In the genomic region with DNA sequence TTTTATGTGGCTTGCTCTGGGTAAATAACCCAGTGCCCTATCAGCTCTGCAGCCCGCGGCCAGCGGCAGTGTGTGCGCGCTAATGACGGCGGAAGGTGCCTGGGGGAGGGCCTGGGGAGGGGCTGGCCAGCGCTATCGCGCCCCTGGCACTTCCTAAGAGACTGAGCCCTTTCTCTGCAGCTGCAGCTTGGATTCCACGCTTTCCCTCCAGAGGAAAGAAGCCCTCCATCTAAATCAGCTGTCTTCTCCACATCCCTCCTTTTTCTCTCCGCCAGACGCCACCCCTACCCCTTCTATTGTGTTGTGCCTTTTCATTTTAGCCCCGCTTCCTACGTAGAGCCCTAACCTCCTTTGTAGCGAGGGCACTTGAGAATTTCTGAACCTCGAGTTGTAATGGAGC, we compare ENCODE assay signal across 8 cellular contexts. TPM values are rescaled to one million over a fixed set of nuclear protein-coding genes. Genes with fewer than 3 reads are reported as not detected.
DNase-seq lines count a peak whose midpoint lies in the region; ATAC-seq and TF ChIP-seq lines count a peak whose summit lies in the region.

No MANE protein-coding gene starts in this region.

- H3K27me3 Mint-ChIP-seq in CD14-positive monocyte (ENCODE audit: low read depth in 3 of 3): peaks cover 33 to 49% (median 39%) of the 10 kb centered on the region in 3 donors
- peaks cover 27% of the 10 kb centered on the region for H3K27me3 Mint-ChIP-seq in activated T-helper 17 cell treated with anti-CD3 and anti-CD28 coated beads, Interleukin-2, amount 50 U/mL, for 72 hours
- H3K27me3 Mint-ChIP-seq in CD4-positive, alpha-beta T cell: peaks cover 53% of the 10 kb centered on the region

- CTCF ChIA-PET in CD4-positive, alpha-beta T cell (lab: Charles Lee): no interaction called here

- H3K4me1 ChIP-seq in thyroid gland: peaks cover 10 to 15% of the 10 kb centered on the region in 2 donors

- TF ChIP-seq POLR2A in thyroid gland (IDR thresholded peaks at IDR 0.05): no peak

- 1 to 4% methylated on average over 17 of the region's 17 CpGs for WGBS in thyroid gland, 2 donors

- TF ChIP-seq CTCF in CD14-positive monocyte (IDR thresholded peaks at IDR 0.05) (no peak), thyroid gland (IDR thresholded peaks at IDR 0.05) (no peak)
- TF ChIP-seq CTCF in CD4-positive, alpha-beta T cell (IDR thresholded peaks at IDR 0.05): no peak

- no peaks in the 10 kb centered on the region for H3K36me3 Mint-ChIP-seq in CD14-positive monocyte
- no peaks in the 10 kb centered on the region for H3K36me3 Mint-ChIP-seq in activated T-helper 17 cell treated with anti-CD3 and anti-CD28 coated beads, Interleukin-2, amount 50 U/mL, for 72 hours (ENCODE audit: low read depth)
- no peaks in the 10 kb centered on the region for H3K36me3 Mint-ChIP-seq in CD4-positive, alpha-beta T cell (ENCODE audit: low read depth)

- DNase-seq in CD14-positive monocyte (ENCODE audit: low spot score): no peak
- peak; percentile 17 for DNase-seq in NCI-H1105 (lab: John Stamatoyannopoulos, UW)
- peak; percentile 6 for DNase-seq in inferior parietal cortex (ENCODE audit: extremely low spot score)
- no peak for DNase-seq in thyroid gland
- no peak for DNase-seq in CD4-positive, alpha-beta T cell

- H3K36me3 ChIP-seq in thyroid gland: no peaks in the 10 kb centered on the region

- H3K27me3 ChIP-seq in thyroid gland: no peaks in the 10 kb centered on the region
- H3K27me3 ChIP-seq in CD4-positive, alpha-beta T cell (ENCODE audit: control insufficient read depth, insufficient read depth, low read length): peaks cover 45% of the 10 kb centered on the region

- peaks cover 0 to 10% (median 2%) of the 10 kb centered on the region in 7 donors for H3K9me3 Mint-ChIP-seq in CD14-positive monocyte
- H3K9me3 Mint-ChIP-seq in activated T-helper 17 cell treated with anti-CD3 and anti-CD28 coated beads, Interleukin-2, amount 50 U/mL, for 72 hours: no peaks in the 10 kb centered on the region
- H3K9me3 Mint-ChIP-seq in CD4-positive, alpha-beta T cell: peaks cover 5% of the 10 kb centered on the region

- H3K27ac ChIP-seq in thyroid gland: no peak overlapping the region
- H3K27ac ChIP-seq in CD4-positive, alpha-beta T cell (ENCODE audit: low read depth, low read length): no peak overlapping the region

- peak overlapping the region in 2 of 3 donors; percentile 29 to 32 for H3K4me3 ChIP-seq in thyroid gland (replicated peaks in 1 of 3)

- H3K27ac Mint-ChIP-seq in CD14-positive monocyte: peak overlapping the region in 2 of 7 donors; percentile 11 to 24
- H3K27ac Mint-ChIP-seq in activated T-helper 17 cell treated with anti-CD3 and anti-CD28 coated beads, Interleukin-2, amount 50 U/mL, for 72 hours: no peak overlapping the region
- H3K27ac Mint-ChIP-seq in CD4-positive, alpha-beta T cell: no peak overlapping the region

- no peak for ATAC-seq in activated T-helper 17 cell treated with anti-CD3 and anti-CD28 coated beads, Interleukin-2, amount 50 U/mL, for 72 hours (replicated peaks)
- ATAC-seq in CD4-positive, alpha-beta T cell (ENCODE audit: poor library complexity): no peak
- ATAC-seq in HG03095 (IDR thresholded peaks at IDR 0.05; ENCODE audit: unreplicated experiment) (no peak), HG03025 (IDR thresholded peaks at IDR 0.05; ENCODE audit: low FRiP score, unreplicated experiment) (no peak)

- no peaks in the 10 kb centered on the region for H3K9me3 ChIP-seq in thyroid gland
- no peaks in the 10 kb centered on the region for H3K9me3 ChIP-seq in CD4-positive, alpha-beta T cell (ENCODE audit: control insufficient read depth, low read length)

- peak overlapping the region; percentile 96 to 99 for H3K4me3 Mint-ChIP-seq in CD14-positive monocyte
- peak overlapping the region; percentile 74 for H3K4me3 Mint-ChIP-seq in activated T-helper 17 cell treated with anti-CD3 and anti-CD28 coated beads, Interleukin-2, amount 50 U/mL, for 72 hours
- no peak overlapping the region for H3K4me3 Mint-ChIP-seq in CD4-positive, alpha-beta T cell

- POLR2A ChIA-PET in CD4-positive, alpha-beta T cell (lab: Charles Lee): no interaction called here

- peaks cover 22% of the 10 kb centered on the region for H3K4me1 Mint-ChIP-seq in CD14-positive monocyte
- H3K4me1 Mint-ChIP-seq in activated T-helper 17 cell treated with anti-CD3 and anti-CD28 coated beads, Interleukin-2, amount 50 U/mL, for 72 hours: peaks cover 12% of the 10 kb centered on the region
- peaks cover 27% of the 10 kb centered on the region for H3K4me1 Mint-ChIP-seq in CD4-positive, alpha-beta T cell (ENCODE audit: low read depth)

- intact Hi-C loops in CD14-positive monocyte (cut with micrococcal nuclease) (loop anchor here (10.0 kb wide), 1 partner anchor 97 kb away; no protein-coding TSS in a partner anchor), thyroid gland (cut with DNase I) (no loop called here)
- intact Hi-C loops in CD4-positive, alpha-beta T cell (cut with DNase I, micrococcal nuclease): no loop called here

RNA-seq across cellular contexts. Expression of gene RAB3C, which starts 0.9 kb away (rescaled TPM):
- polyA plus RNA-seq in CD14-positive monocyte: under 1 TPM in 1 of 2 donors, not detected in 1; 0.81 TPM
- total RNA-seq in activated T-helper 17 cell treated with anti-CD3 and anti-CD28 coated beads, Interleukin-2, amount 50 U/mL, for 72 hours: not detected
- 1 to 10 TPM in 1 of 4 donors, under 1 TPM in 3; under 0.01 to 1.2 (median 0.41) TPM for total RNA-seq in thyroid gland
- not detected for total RNA-seq in CD4-positive, alpha-beta T cell

Comparison
In these comparisons a context has a peak if more than half of its experiments do, and no peak if none do; other contexts are left out.
1. DNase-seq: peak in NCI-H1105 (single experiment) and inferior parietal cortex (single experiment); none in CD14-positive monocyte (single experiment), thyroid gland (0 of 2) and CD4-positive, alpha-beta T cell (0 of 10).
2. intact Hi-C loops: an anchor here in CD14-positive monocyte (10.0 kb wide); none called in thyroid gland and CD4-positive, alpha-beta T cell.